Comparison of ENCODE assay signal across 1 cellular context in genomic region chr1:168719306-168720111, GRCh38.
TF ChIP-seq lines count a peak whose summit lies in the region.

No MANE protein-coding gene starts in this region.

TF ChIP-seq in HepG2, 621 proteins besides CTCF, POLR2A, EP300 and RAD21 (continued from another document):
- no peak for TF ChIP-seq HIC2 (CRISPR knock-in tag; IDR thresholded peaks at IDR 0.05; ENCODE audit: low read depth)
TF ChIP-seq in HepG2: peak in this region for 4.
